ENCODE assay signal across 8 cellular contexts in the genomic region with DNA sequence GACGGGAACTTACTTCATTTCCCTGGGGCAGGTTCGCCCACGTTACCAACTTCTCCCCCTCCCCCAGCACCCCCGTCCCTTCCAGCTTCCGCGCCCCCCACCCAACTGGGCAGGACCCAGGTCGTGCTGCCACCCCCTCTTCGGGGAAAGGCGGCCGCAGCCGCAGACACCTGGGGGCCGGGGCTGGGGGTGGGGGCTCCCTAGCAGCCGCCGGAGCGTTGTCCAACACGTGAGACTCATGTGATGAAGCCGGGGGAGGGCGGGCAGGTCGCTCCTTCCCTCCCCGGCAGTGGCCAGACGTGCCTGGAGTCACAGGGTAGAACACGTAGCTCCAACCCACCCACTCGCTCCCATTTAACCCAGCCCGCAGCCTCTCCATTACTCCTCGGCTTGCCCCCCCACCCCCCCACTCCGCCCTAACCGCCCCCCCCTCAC. TPM values are rescaled to one million over a fixed set of nuclear protein-coding genes. Genes with fewer than 3 reads are reported as not detected.
A peak's percentile ranks its signal among the peaks of the same experiment; 100 is the strongest.
DNase-seq lines count a peak whose midpoint lies in the region; ATAC-seq and TF ChIP-seq lines count a peak whose summit lies in the region.

No MANE protein-coding gene starts in this region.

- H3K27me3 ChIP-seq in KMS-11 (ENCODE audit: insufficient read depth, low read depth) = no peaks in the 10 kb centered on the region
- H3K27me3 ChIP-seq in upper lobe of left lung = no peaks in the 10 kb centered on the region

- no peaks in the 10 kb centered on the region for H3K9me3 ChIP-seq in SK-N-MC (ENCODE audit: low read depth, low read length)
- no peaks in the 10 kb centered on the region for H3K9me3 ChIP-seq in upper lobe of left lung

- H3K4me2 ChIP-seq in KMS-11 = no peak overlapping the region

- H3K27ac Mint-ChIP-seq in activated naive CD8-positive, alpha-beta T cell = peak overlapping the region; percentile 77
- peak overlapping the region; percentile 98 for H3K27ac Mint-ChIP-seq in osteocyte (ENCODE audit: unreplicated experiment)

- intact Hi-C loops in head of caudate nucleus (cut with DNase I) = loop anchor here (5.0 kb wide), 1 partner anchor 257 kb away; no protein-coding TSS in a partner anchor

- 0% methylated on average over 9 of the region's 27 CpGs; no CpG with 5 or more reads in 1 of the 2 donors for WGBS in upper lobe of left lung, 2 donors

- TF ChIP-seq EP300 in upper lobe of left lung (IDR thresholded peaks at IDR 0.05) = peak in 2 of 4 donors; percentile 1 to 86

- H4K20me1 ChIP-seq in KMS-11 (ENCODE audit: insufficient read depth) = no peaks in the 10 kb centered on the region

- DNase-seq in ELR (ENCODE audit: low read depth) (peak; percentile 95), SK-N-MC (ENCODE audit: low read depth, low spot score) (no peak), head of caudate nucleus (peak in 41 of 42 donors; percentile 67 to 94 (median 85)), osteocyte (ENCODE audit: extremely low spot score, unreplicated experiment) (peak; percentile 96), upper lobe of left lung (peak; percentile 94 to 98)

- H3K36me3 ChIP-seq in KMS-11 (ENCODE audit: insufficient read depth) = no peaks in the 10 kb centered on the region
- H3K36me3 ChIP-seq in SK-N-MC (ENCODE audit: insufficient read depth, low read length) = no peaks in the 10 kb centered on the region
- peaks cover 0 to 21% (median 10%) of the 10 kb centered on the region in 4 donors for H3K36me3 ChIP-seq in upper lobe of left lung

- H3K9ac ChIP-seq in KMS-11 (peak overlapping the region; percentile 89), SK-N-MC (ENCODE audit: insufficient read length) (no peak overlapping the region)

- no peak for TF ChIP-seq POLR2A in upper lobe of left lung (IDR thresholded peaks at IDR 0.05)

- no peaks in the 10 kb centered on the region for H3K9me3 Mint-ChIP-seq in activated naive CD8-positive, alpha-beta T cell (ENCODE audit: low read depth)
- no peaks in the 10 kb centered on the region for H3K9me3 Mint-ChIP-seq in osteocyte (ENCODE audit: unreplicated experiment)

- ATAC-seq in GM21825 (IDR thresholded peaks at IDR 0.05; ENCODE audit: unreplicated experiment) (peak; percentile 38), upper lobe of left lung (ENCODE audit: low FRiP score in 2 of 2) (peak; percentile 70 to 89)

- TF ChIP-seq CTCF in KMS-11 (conservative IDR thresholded peaks at IDR 0.05; ENCODE audit: low read depth, low read length) = no peak
- no peak for TF ChIP-seq CTCF in osteocyte (IDR thresholded peaks at IDR 0.05)
- no peak for TF ChIP-seq CTCF in upper lobe of left lung (IDR thresholded peaks at IDR 0.05)

- peaks cover 48% of the 10 kb centered on the region for H3K4me1 Mint-ChIP-seq in activated naive CD8-positive, alpha-beta T cell (ENCODE audit: low read depth)
- peaks cover 53% of the 10 kb centered on the region for H3K4me1 Mint-ChIP-seq in osteocyte (ENCODE audit: unreplicated experiment)

- H2AFZ ChIP-seq in KMS-11 (ENCODE audit: low read depth) = peak overlapping the region; percentile 69; the same call in 1 of the 2 replicates

- no peak overlapping the region for H3K4me3 ChIP-seq in KMS-11 (IDR thresholded peaks at IDR 0.05; ENCODE audit: insufficient read depth, low read depth, low read length)
- peak overlapping the region; percentile 74 for H3K4me3 ChIP-seq in SK-N-MC
- peak overlapping the region; percentile 26 to 95 (median 90) for H3K4me3 ChIP-seq in upper lobe of left lung

- H3K4me1 ChIP-seq in KMS-11 (ENCODE audit: low read depth, poor library complexity, severe bottlenecking) (peaks cover 21% of the 10 kb centered on the region), upper lobe of left lung (peaks cover 42 to 60% (median 47%) of the 10 kb centered on the region in 4 donors)

- H3K27ac ChIP-seq in KMS-11 = peak overlapping the region; percentile 93
- H3K27ac ChIP-seq in SK-N-MC = no peak overlapping the region
- H3K27ac ChIP-seq in upper lobe of left lung = peak overlapping the region; percentile 96 to 100 (median 98)

- no peaks in the 10 kb centered on the region for H3K79me2 ChIP-seq in KMS-11 (ENCODE audit: insufficient read depth, low read depth)

- H3K4me3 Mint-ChIP-seq in activated naive CD8-positive, alpha-beta T cell = peak overlapping the region; percentile 98
- peak overlapping the region; percentile 92 for H3K4me3 Mint-ChIP-seq in osteocyte (ENCODE audit: unreplicated experiment)

- peaks cover 16% of the 10 kb centered on the region for H3K36me3 Mint-ChIP-seq in activated naive CD8-positive, alpha-beta T cell
- H3K36me3 Mint-ChIP-seq in osteocyte (ENCODE audit: unreplicated experiment) = peaks cover 28% of the 10 kb centered on the region

- H3K27me3 Mint-ChIP-seq in activated naive CD8-positive, alpha-beta T cell = no peaks in the 10 kb centered on the region
- no peaks in the 10 kb centered on the region for H3K27me3 Mint-ChIP-seq in osteocyte (ENCODE audit: unreplicated experiment)

RNA-seq across cellular contexts. Expression of a gene that starts 0.3 kb away (rescaled TPM):
- total RNA-seq in osteocyte = 34.1 TPM in 2 replicates
- 100 to 1,000 TPM in 1 of 6 donors, 10 to 100 TPM in 5; 58.7 to 129 (median 78.6) TPM for total RNA-seq in upper lobe of left lung
